Comparison of ENCODE assay signal across 9 cellular contexts in the genomic region with DNA sequence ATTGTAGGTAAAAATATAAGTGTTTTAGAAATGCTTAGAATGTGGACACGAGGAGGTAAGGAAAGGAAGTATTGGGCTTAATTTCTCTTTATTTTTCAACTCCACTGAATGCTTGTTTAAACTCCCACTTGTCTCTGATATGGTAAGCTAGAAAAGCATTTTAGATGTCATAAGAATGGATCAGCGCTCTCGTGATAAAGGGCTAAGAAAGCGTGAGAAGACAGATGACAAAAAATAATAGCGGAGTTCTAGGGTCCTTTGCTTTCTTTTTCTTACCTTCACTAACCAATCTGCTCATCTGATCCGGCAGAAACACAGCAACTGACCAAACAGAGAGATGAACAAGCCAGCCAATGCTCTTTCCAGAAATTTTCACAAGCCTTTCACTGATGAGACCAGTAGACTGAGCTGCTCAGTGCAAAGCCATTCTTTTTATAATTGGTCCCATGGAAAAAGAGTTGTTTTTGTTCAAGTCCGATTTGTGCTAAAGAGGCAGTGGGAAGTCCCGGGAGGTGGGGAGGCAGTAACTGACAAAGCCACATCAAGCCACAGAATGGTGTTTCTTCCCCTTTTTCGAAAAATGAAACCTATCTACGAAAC. TPM values are rescaled to one million over a fixed set of nuclear protein-coding genes. Genes with fewer than 3 reads are reported as not detected.
DNase-seq lines count a peak whose midpoint lies in the region; ATAC-seq, FAIRE-seq and TF ChIP-seq lines count a peak whose summit lies in the region.
"Had no signal": no experiment of that assay in that cellular context is flagged by ENCODE, and none has a peak within 500 bp of the region (broad histone marks: within the 10 kb centered on the region; RNA-seq: fewer than 3 reads in every experiment).

A gene with protein sequence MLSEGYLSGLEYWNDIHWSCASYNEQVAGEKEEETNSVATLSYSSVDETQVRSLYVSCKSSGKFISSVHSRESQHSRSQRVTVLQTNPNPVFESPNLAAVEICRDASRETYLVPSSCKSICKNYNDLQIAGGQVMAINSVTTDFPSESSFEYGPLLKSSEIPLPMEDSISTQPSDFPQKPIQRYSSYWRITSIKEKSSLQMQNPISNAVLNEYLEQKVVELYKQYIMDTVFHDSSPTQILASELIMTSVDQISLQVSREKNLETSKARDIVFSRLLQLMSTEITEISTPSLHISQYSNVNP (minus strand): TSS at position 405 of the 600 bp plus-strand sequence. CDS start 17,411 bp downstream, outside the sequence.

- H3K9me3 ChIP-seq in Loucy (ENCODE audit: insufficient read depth, low read depth, low read length) (no peaks in the 10 kb centered on the region), psoas muscle (no peaks in the 10 kb centered on the region)

- no peaks in the 10 kb centered on the region for H3K36me3 ChIP-seq in Loucy (ENCODE audit: insufficient read depth, low read length)
- no peaks in the 10 kb centered on the region for H3K36me3 ChIP-seq in psoas muscle (ENCODE audit: insufficient read depth in 1 of 2, low read depth in 1 of 2)

- FAIRE-seq in D721Med (lab: Jason Lieb, UNC) = no peak

- 73 to 86% (median 76%) methylated on average over 10 of the region's 10 CpGs for WGBS in psoas muscle, 3 donors

- peak within 1 kb of the TSS; percentile 89 for H3K4me2 ChIP-seq in Loucy (ENCODE audit: low read depth, low read length, poor library complexity, severe bottlenecking)

- peaks cover 5% of the 10 kb centered on the region for H3K36me3 Mint-ChIP-seq in activated naive CD4-positive, alpha-beta T cell treated with anti-CD3 and anti-CD28 coated beads for 36 hours (ENCODE audit: low read depth)
- no peaks in the 10 kb centered on the region for H3K36me3 Mint-ChIP-seq in glutamatergic neuron (ENCODE audit: unreplicated experiment)

- H3F3A ChIP-seq in Loucy (ENCODE audit: low read depth) = no peaks in the 10 kb centered on the region

- H3K79me2 ChIP-seq in Loucy (ENCODE audit: insufficient read depth, low read length) = no peaks in the 10 kb centered on the region

- peak within 1 kb of the TSS; percentile 82 for H3K4me3 Mint-ChIP-seq in activated naive CD4-positive, alpha-beta T cell treated with anti-CD3 and anti-CD28 coated beads for 36 hours
- H3K4me3 Mint-ChIP-seq in glutamatergic neuron (ENCODE audit: unreplicated experiment) = no peak within 1 kb of the TSS

- ATAC-seq in GM21717 (IDR thresholded peaks at IDR 0.05; ENCODE audit: unreplicated experiment) (peak; percentile 92), psoas muscle (no peak)

- H3K4me3 ChIP-seq in Loucy (ENCODE audit: low read length, poor library complexity, severe bottlenecking) (peak within 1 kb of the TSS; percentile 69), psoas muscle (no peak within 1 kb of the TSS)

- no peaks in the 10 kb centered on the region for H3K27me3 Mint-ChIP-seq in activated naive CD4-positive, alpha-beta T cell treated with anti-CD3 and anti-CD28 coated beads for 36 hours (ENCODE audit: low read depth)
- H3K27me3 Mint-ChIP-seq in glutamatergic neuron (ENCODE audit: unreplicated experiment) = no peaks in the 10 kb centered on the region

- TF ChIP-seq CTCF in Loucy (conservative IDR thresholded peaks at IDR 0.05; ENCODE audit: low read length) (no peak), D721Med (IDR thresholded peaks at IDR 0.05; ENCODE audit: insufficient read depth, missing control alignments) (no peak), psoas muscle (IDR thresholded peaks at IDR 0.05) (no peak), glutamatergic neuron (IDR thresholded peaks at IDR 0.05; ENCODE audit: partially characterized antibody, unreplicated experiment) (no peak)

- no peaks in the 10 kb centered on the region for H3K27me3 ChIP-seq in Loucy (ENCODE audit: insufficient read depth, low read length, poor library complexity, severe bottlenecking)
- H3K27me3 ChIP-seq in psoas muscle (ENCODE audit: insufficient read depth in 3 of 3, low read length in 2 of 3) = no peaks in the 10 kb centered on the region

- no peaks in the 10 kb centered on the region for H3K9me2 ChIP-seq in Loucy (replicated peaks; ENCODE audit: low read depth, low read length)

- no peaks in the 10 kb centered on the region for H3K9me3 Mint-ChIP-seq in activated naive CD4-positive, alpha-beta T cell treated with anti-CD3 and anti-CD28 coated beads for 36 hours
- H3K9me3 Mint-ChIP-seq in glutamatergic neuron (ENCODE audit: unreplicated experiment) = no peaks in the 10 kb centered on the region

- peak; percentile 45 for TF ChIP-seq POLR2A in GM15510 (IDR thresholded peaks at IDR 0.05; ENCODE audit: borderline replicate concordance, extremely low read depth, insufficient read length)

- DNase-seq in activated naive CD4-positive, alpha-beta T cell treated with anti-CD3 and anti-CD28 coated beads for 36 hours = peak; percentile 48
- peak; percentile 0 to 12 for DNase-seq in stimulated activated CD8-positive, alpha-beta memory T cell treated with anti-CD3 and anti-CD28 coated beads, Interleukin-7, amount 100 ng/mL, for 4 hours (ENCODE audit: low read depth in 2 of 2)
- DNase-seq in D721Med (ENCODE audit: insufficient read length, low spot score) (no peak), psoas muscle (no peak), glutamatergic neuron (no peak)

- peak within 1 kb of the TSS; percentile 83 for H2AFZ ChIP-seq in Loucy (ENCODE audit: low read length)

- H3K27ac Mint-ChIP-seq in activated naive CD4-positive, alpha-beta T cell treated with anti-CD3 and anti-CD28 coated beads for 36 hours = peak within 1 kb of the TSS; percentile 86
- no peak within 1 kb of the TSS for H3K27ac Mint-ChIP-seq in glutamatergic neuron (ENCODE audit: unreplicated experiment)

- peaks cover 18% of the 10 kb centered on the region for H3K4me1 Mint-ChIP-seq in activated naive CD4-positive, alpha-beta T cell treated with anti-CD3 and anti-CD28 coated beads for 36 hours (ENCODE audit: low read depth)
- no peaks in the 10 kb centered on the region for H3K4me1 Mint-ChIP-seq in glutamatergic neuron (ENCODE audit: low read depth, unreplicated experiment)

- no peaks in the 10 kb centered on the region for H4K20me1 ChIP-seq in Loucy (ENCODE audit: insufficient read depth, low read length, poor library complexity, severe bottlenecking)

- no peak within 1 kb of the TSS for H3K27ac ChIP-seq in psoas muscle

- CTCF ChIA-PET in activated naive CD4-positive, alpha-beta T cell treated with anti-CD3 and anti-CD28 coated beads for 36 hours (lab: Charles Lee) = interaction anchor here (0.7 to 1.3 kb wide), 3 partner anchors 8 to 72 kb away, joined by 3 to 4 read pairs (median 3); no protein-coding TSS in a partner anchor

- intact Hi-C loops in activated naive CD4-positive, alpha-beta T cell treated with anti-CD3 and anti-CD28 coated beads for 36 hours (cut with micrococcal nuclease) = loop anchor here (1.0 to 10.0 kb wide), 8 partner anchors 38 to 1077 kb away; a partner anchor contains a TSS
- intact Hi-C loops in psoas muscle (cut with DNase I) = loop anchor here in 1 of 2 donors (10.0 kb wide), 1 partner anchor 137 kb away; no protein-coding TSS in a partner anchor

- peaks cover 9% of the 10 kb centered on the region for H3K4me1 ChIP-seq in Loucy (ENCODE audit: insufficient read depth, low read length, poor library complexity, severe bottlenecking)
- H3K4me1 ChIP-seq in psoas muscle = no peaks in the 10 kb centered on the region

- peak within 1 kb of the TSS; percentile 70 for H3K9ac ChIP-seq in Loucy (ENCODE audit: low read depth, low read length, poor library complexity, severe bottlenecking)

RNA-seq across cellular contexts. Expression of the gene that starts here (rescaled TPM):
- 1 to 10 TPM in 1 of 2 experiments, under 1 TPM in 1; 0.79 to 1.1 TPM for total RNA-seq in activated naive CD4-positive, alpha-beta T cell treated with anti-CD3 and anti-CD28 coated beads for 36 hours
- total RNA-seq in psoas muscle = under 1 TPM; 0.11 to 0.34 (median 0.18) TPM
- polyA plus RNA-seq in psoas muscle = under 1 TPM in 2 of 3 donors, not detected in 1; 0.04 to 0.09 TPM
- total RNA-seq in glutamatergic neuron (ENCODE audit: unreplicated experiment) = not detected
- total RNA-seq: dermis microvascular lymphatic vessel endothelial cell had no signal

Comparison
In these comparisons a context has a peak if more than half of its experiments do, and no peak if none do; other contexts are left out.
1. DNase-seq: peak in activated naive CD4-positive, alpha-beta T cell treated with anti-CD3 and anti-CD28 coated beads for 36 hours (single experiment) and stimulated activated CD8-positive, alpha-beta memory T cell treated with anti-CD3 and anti-CD28 coated beads, Interleukin-7, amount 100 ng/mL, for 4 hours (2 of 2); none in D721Med (single experiment), psoas muscle (0 of 2) and glutamatergic neuron (single experiment).